1 cellular context compared by ENCODE assay signal in genomic region chr1:172642970-172643369, GRCh38.
TF ChIP-seq lines count a peak whose summit lies in the region.

No MANE protein-coding gene starts in this region.

TF ChIP-seq in HepG2, 621 proteins besides CTCF, POLR2A, EP300 and RAD21 (continued from another document):
- TF ChIP-seq, protein P1, sequence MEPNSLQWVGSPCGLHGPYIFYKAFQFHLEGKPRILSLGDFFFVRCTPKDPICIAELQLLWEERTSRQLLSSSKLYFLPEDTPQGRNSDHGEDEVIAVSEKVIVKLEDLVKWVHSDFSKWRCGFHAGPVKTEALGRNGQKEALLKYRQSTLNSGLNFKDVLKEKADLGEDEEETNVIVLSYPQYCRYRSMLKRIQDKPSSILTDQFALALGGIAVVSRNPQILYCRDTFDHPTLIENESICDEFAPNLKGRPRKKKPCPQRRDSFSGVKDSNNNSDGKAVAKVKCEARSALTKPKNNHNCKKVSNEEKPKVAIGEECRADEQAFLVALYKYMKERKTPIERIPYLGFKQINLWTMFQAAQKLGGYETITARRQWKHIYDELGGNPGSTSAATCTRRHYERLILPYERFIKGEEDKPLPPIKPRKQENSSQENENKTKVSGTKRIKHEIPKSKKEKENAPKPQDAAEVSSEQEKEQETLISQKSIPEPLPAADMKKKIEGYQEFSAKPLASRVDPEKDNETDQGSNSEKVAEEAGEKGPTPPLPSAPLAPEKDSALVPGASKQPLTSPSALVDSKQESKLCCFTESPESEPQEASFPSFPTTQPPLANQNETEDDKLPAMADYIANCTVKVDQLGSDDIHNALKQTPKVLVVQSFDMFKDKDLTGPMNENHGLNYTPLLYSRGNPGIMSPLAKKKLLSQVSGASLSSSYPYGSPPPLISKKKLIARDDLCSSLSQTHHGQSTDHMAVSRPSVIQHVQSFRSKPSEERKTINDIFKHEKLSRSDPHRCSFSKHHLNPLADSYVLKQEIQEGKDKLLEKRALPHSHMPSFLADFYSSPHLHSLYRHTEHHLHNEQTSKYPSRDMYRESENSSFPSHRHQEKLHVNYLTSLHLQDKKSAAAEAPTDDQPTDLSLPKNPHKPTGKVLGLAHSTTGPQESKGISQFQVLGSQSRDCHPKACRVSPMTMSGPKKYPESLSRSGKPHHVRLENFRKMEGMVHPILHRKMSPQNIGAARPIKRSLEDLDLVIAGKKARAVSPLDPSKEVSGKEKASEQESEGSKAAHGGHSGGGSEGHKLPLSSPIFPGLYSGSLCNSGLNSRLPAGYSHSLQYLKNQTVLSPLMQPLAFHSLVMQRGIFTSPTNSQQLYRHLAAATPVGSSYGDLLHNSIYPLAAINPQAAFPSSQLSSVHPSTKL (CRISPR knock-in tag; IDR thresholded peaks at IDR 0.05) = peak; percentile 43
- no peak for TF ChIP-seq ZNF746 (CRISPR knock-in tag; IDR thresholded peaks at IDR 0.05)
- TF ChIP-seq SOX13 (IDR thresholded peaks at IDR 0.05) = no peak
- peak in 1 of 2 experiments; percentile 42; a peak in 1 of 4 replicates for TF ChIP-seq SOX13 (CRISPR knock-in tag; conservative IDR thresholded peaks at IDR 0.05 in 1 of 2, IDR thresholded peaks at IDR 0.05 in 1 of 2)
- no peak for TF ChIP-seq ZNF782 (CRISPR knock-in tag; IDR thresholded peaks at IDR 0.05; ENCODE audit: borderline replicate concordance)
- no peak for TF ChIP-seq DNMT3B (CRISPR knock-in tag; conservative IDR thresholded peaks at IDR 0.05)
- no peak for TF ChIP-seq THAP7 (CRISPR knock-in tag; IDR thresholded peaks at IDR 0.05)
- TF ChIP-seq ZNF816 (CRISPR knock-in tag; IDR thresholded peaks at IDR 0.05; ENCODE audit: borderline replicate concordance) = no peak
- no peak for TF ChIP-seq HNF1A (IDR thresholded peaks at IDR 0.05; ENCODE audit: low read depth)
- peak; percentile 26; the same call in 1 of the 2 replicates for TF ChIP-seq HNF1A (CRISPR knock-in tag; IDR thresholded peaks at IDR 0.05; ENCODE audit: borderline replicate concordance)
- no peak for TF ChIP-seq KDM5A (IDR thresholded peaks at IDR 0.05; ENCODE audit: borderline replicate concordance, low read length)
- TF ChIP-seq MAFG (CRISPR knock-in tag; IDR thresholded peaks at IDR 0.05) = no peak
- TF ChIP-seq FOXK2 (IDR thresholded peaks at IDR 0.05) = no peak
- peak; percentile 85 for TF ChIP-seq SALL1 (CRISPR knock-in tag; IDR thresholded peaks at IDR 0.05)
- no peak for TF ChIP-seq ZSCAN20 (CRISPR knock-in tag; IDR thresholded peaks at IDR 0.05; ENCODE audit: borderline replicate concordance)
- no peak for TF ChIP-seq DMAP1 (CRISPR knock-in tag; IDR thresholded peaks at IDR 0.05)
- TF ChIP-seq ZNF644 (CRISPR knock-in tag; IDR thresholded peaks at IDR 0.05; ENCODE audit: low read depth) = peak; percentile 79
- TF ChIP-seq ELF3 (CRISPR knock-in tag; IDR thresholded peaks at IDR 0.05) = peak; percentile 47; the same call in 1 of the 2 replicates
- no peak for TF ChIP-seq SMARCC2 (IDR thresholded peaks at IDR 0.05)
- no peak for TF ChIP-seq PAWR (CRISPR knock-in tag; IDR thresholded peaks at IDR 0.05; ENCODE audit: borderline replicate concordance)
- TF ChIP-seq, protein P2, sequence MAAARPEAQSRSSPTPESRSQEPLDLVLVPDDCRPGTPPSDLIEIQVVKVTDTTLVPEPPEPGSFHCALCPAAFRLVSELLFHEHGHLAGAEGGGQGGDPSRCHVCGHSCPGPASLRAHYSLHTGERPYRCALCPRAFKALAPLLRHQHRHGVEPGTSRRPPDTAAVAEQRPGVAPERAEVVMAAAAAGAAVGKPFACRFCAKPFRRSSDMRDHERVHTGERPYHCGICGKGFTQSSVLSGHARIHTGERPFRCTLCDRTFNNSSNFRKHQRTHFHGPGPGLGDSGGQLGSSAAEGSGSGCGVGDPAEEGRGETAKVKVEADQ (CRISPR knock-in tag; IDR thresholded peaks at IDR 0.05; ENCODE audit: borderline replicate concordance) = no peak
- TF ChIP-seq KLF13 (CRISPR knock-in tag; IDR thresholded peaks at IDR 0.05) = no peak
- 0 out of 2 replicates have a peak, but pooled peaks have one; percentile 20 for TF ChIP-seq KAT8 (CRISPR knock-in tag; IDR thresholded peaks at IDR 0.05)
- no peak for TF ChIP-seq CAMTA2 (CRISPR knock-in tag; IDR thresholded peaks at IDR 0.05; ENCODE audit: borderline replicate concordance)
- TF ChIP-seq MYC (CRISPR knock-in tag; IDR thresholded peaks at IDR 0.05; ENCODE audit: borderline replicate concordance) = 0 out of 2 replicates have a peak, but pooled peaks have one; percentile 31
- TF ChIP-seq FOXA1 (IDR thresholded peaks at IDR 0.05) = no peak
- TF ChIP-seq FOXA1 (CRISPR knock-in tag; IDR thresholded peaks at IDR 0.05) = no peak
